1 cellular context compared by ENCODE assay signal in the genomic region with DNA sequence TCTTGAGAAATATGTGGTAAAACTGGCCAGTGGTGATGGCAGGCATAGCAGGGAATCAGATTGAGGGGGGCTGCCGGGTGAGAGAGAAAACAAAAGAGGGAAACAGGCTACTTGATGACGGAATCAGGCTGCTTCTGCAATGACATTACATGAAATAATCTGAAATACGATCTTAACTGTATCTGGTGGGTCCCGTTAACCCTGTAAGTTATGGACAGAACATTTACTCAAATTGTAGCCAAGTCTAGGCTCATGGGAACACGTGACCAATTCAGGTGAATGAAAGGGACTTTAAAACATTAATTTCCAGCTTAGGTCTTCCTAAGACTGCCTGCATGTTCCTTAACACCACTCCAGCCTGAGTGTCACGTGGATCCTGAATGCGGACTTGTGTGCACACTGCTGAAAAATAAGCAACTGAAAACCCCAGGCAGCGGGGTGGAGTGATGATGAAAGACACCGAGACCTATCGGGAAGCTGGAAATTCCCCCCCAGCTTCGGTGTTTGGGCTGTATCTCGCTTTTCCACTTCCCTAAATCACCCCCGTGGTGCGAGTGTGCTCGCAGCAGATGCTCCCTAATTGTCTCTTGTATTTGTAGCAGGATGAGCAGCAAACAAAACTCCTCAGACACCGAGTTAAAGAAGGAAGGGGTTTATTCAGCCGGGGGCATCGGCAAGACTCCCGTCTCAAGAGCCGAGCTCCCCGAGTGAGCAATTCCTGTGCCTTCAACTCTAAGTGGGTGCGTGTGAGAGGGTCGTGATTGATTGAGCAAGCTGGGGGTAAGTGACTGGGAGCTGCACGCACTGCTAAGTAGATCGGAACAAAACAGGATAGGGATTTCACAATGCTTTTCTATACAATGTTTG.
TF ChIP-seq lines count a peak whose summit lies in the region.

No MANE protein-coding gene starts in this region.

TF ChIP-seq in HepG2, 621 proteins besides CTCF, POLR2A, EP300 and RAD21 (continued from another document and continues in another):
- TF ChIP-seq, protein P1, sequence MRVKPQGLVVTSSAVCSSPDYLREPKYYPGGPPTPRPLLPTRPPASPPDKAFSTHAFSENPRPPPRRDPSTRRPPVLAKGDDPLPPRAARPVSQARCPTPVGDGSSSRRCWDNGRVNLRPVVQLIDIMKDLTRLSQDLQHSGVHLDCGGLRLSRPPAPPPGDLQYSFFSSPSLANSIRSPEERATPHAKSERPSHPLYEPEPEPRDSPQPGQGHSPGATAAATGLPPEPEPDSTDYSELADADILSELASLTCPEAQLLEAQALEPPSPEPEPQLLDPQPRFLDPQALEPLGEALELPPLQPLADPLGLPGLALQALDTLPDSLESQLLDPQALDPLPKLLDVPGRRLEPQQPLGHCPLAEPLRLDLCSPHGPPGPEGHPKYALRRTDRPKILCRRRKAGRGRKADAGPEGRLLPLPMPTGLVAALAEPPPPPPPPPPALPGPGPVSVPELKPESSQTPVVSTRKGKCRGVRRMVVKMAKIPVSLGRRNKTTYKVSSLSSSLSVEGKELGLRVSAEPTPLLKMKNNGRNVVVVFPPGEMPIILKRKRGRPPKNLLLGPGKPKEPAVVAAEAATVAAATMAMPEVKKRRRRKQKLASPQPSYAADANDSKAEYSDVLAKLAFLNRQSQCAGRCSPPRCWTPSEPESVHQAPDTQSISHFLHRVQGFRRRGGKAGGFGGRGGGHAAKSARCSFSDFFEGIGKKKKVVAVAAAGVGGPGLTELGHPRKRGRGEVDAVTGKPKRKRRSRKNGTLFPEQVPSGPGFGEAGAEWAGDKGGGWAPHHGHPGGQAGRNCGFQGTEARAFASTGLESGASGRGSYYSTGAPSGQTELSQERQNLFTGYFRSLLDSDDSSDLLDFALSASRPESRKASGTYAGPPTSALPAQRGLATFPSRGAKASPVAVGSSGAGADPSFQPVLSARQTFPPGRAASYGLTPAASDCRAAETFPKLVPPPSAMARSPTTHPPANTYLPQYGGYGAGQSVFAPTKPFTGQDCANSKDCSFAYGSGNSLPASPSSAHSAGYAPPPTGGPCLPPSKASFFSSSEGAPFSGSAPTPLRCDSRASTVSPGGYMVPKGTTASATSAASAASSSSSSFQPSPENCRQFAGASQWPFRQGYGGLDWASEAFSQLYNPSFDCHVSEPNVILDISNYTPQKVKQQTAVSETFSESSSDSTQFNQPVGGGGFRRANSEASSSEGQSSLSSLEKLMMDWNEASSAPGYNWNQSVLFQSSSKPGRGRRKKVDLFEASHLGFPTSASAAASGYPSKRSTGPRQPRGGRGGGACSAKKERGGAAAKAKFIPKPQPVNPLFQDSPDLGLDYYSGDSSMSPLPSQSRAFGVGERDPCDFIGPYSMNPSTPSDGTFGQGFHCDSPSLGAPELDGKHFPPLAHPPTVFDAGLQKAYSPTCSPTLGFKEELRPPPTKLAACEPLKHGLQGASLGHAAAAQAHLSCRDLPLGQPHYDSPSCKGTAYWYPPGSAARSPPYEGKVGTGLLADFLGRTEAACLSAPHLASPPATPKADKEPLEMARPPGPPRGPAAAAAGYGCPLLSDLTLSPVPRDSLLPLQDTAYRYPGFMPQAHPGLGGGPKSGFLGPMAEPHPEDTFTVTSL (CRISPR knock-in tag; IDR thresholded peaks at IDR 0.05; ENCODE audit: borderline replicate concordance): no peak
- TF ChIP-seq, protein P2, sequence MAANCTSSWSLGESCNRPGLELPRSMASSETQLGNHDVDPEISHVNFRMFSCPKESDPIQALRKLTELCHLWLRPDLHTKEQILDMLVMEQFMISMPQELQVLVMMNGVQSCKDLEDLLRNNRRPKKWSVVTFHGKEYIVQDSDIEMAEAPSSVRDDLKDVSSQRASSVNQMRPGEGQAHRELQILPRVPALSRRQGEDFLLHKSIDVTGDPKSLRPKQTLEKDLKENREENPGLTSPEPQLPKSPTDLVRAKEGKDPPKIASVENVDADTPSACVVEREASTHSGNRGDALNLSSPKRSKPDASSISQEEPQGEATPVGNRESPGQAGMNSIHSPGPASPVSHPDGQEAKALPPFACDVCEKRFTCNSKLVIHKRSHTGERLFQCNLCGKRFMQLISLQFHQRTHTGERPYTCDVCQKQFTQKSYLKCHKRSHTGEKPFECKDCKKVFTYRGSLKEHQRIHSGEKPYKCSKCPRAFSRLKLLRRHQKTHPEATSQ (CRISPR knock-in tag; IDR thresholded peaks at IDR 0.05; ENCODE audit: borderline replicate concordance): no peak
- TF ChIP-seq LCORL (IDR thresholded peaks at IDR 0.05) (no peak), LCORL (CRISPR knock-in tag; IDR thresholded peaks at IDR 0.05) (no peak), AGO1 (IDR thresholded peaks at IDR 0.05; ENCODE audit: low read depth, low read length, poor library complexity, severe bottlenecking) (no peak), AHR (CRISPR knock-in tag; IDR thresholded peaks at IDR 0.05) (no peak), HMGA1 (CRISPR knock-in tag; conservative IDR thresholded peaks at IDR 0.05) (no peak), ZNF792 (CRISPR knock-in tag; IDR thresholded peaks at IDR 0.05) (no peak), ZNF484 (CRISPR knock-in tag; IDR thresholded peaks at IDR 0.05; ENCODE audit: borderline replicate concordance, low read depth) (no peak), GABPB1 (CRISPR knock-in tag; IDR thresholded peaks at IDR 0.05) (no peak), ZNF335 (CRISPR knock-in tag; IDR thresholded peaks at IDR 0.05) (no peak), NR2F1 (CRISPR knock-in tag; IDR thresholded peaks at IDR 0.05) (no peak), HNRNPK (IDR thresholded peaks at IDR 0.05; ENCODE audit: low read depth, low read length, poor library complexity, severe bottlenecking) (no peak), ZNF816 (CRISPR knock-in tag; IDR thresholded peaks at IDR 0.05; ENCODE audit: borderline replicate concordance) (no peak), SPEN (CRISPR knock-in tag; IDR thresholded peaks at IDR 0.05; ENCODE audit: low read depth) (no peak), KDM1A (CRISPR knock-in tag; IDR thresholded peaks at IDR 0.05) (no peak), PCBP2 (optimal IDR thresholded peaks at IDR 0.05; ENCODE audit: low read depth, low read length, poor library complexity, severe bottlenecking) (no peak), ZNF547 (CRISPR knock-in tag; IDR thresholded peaks at IDR 0.05) (no peak), CCAR2 (optimal IDR thresholded peaks at IDR 0.05; ENCODE audit: low read depth, low read length) (no peak), ZNF256 (CRISPR knock-in tag; conservative IDR thresholded peaks at IDR 0.05) (no peak), ZNF383 (CRISPR knock-in tag; IDR thresholded peaks at IDR 0.05; ENCODE audit: borderline replicate concordance) (no peak)
- TF ChIP-seq, protein P3, sequence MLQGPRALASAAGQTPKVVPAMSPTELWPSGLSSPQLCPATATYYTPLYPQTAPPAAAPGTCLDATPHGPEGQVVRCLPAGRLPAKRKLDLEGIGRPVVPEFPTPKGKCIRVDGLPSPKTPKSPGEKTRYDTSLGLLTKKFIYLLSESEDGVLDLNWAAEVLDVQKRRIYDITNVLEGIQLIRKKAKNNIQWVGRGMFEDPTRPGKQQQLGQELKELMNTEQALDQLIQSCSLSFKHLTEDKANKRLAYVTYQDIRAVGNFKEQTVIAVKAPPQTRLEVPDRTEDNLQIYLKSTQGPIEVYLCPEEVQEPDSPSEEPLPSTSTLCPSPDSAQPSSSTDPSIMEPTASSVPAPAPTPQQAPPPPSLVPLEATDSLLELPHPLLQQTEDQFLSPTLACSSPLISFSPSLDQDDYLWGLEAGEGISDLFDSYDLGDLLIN (CRISPR knock-in tag; IDR thresholded peaks at IDR 0.05; ENCODE audit: borderline replicate concordance): no peak
- TF ChIP-seq, protein P4, sequence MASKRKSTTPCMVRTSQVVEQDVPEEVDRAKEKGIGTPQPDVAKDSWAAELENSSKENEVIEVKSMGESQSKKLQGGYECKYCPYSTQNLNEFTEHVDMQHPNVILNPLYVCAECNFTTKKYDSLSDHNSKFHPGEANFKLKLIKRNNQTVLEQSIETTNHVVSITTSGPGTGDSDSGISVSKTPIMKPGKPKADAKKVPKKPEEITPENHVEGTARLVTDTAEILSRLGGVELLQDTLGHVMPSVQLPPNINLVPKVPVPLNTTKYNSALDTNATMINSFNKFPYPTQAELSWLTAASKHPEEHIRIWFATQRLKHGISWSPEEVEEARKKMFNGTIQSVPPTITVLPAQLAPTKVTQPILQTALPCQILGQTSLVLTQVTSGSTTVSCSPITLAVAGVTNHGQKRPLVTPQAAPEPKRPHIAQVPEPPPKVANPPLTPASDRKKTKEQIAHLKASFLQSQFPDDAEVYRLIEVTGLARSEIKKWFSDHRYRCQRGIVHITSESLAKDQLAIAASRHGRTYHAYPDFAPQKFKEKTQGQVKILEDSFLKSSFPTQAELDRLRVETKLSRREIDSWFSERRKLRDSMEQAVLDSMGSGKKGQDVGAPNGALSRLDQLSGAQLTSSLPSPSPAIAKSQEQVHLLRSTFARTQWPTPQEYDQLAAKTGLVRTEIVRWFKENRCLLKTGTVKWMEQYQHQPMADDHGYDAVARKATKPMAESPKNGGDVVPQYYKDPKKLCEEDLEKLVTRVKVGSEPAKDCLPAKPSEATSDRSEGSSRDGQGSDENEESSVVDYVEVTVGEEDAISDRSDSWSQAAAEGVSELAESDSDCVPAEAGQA (IDR thresholded peaks at IDR 0.05; ENCODE audit: low read depth): no peak
- TF ChIP-seq, protein P4 (CRISPR knock-in tag; IDR thresholded peaks at IDR 0.05; ENCODE audit: borderline replicate concordance): no peak
- TF ChIP-seq, protein P5, sequence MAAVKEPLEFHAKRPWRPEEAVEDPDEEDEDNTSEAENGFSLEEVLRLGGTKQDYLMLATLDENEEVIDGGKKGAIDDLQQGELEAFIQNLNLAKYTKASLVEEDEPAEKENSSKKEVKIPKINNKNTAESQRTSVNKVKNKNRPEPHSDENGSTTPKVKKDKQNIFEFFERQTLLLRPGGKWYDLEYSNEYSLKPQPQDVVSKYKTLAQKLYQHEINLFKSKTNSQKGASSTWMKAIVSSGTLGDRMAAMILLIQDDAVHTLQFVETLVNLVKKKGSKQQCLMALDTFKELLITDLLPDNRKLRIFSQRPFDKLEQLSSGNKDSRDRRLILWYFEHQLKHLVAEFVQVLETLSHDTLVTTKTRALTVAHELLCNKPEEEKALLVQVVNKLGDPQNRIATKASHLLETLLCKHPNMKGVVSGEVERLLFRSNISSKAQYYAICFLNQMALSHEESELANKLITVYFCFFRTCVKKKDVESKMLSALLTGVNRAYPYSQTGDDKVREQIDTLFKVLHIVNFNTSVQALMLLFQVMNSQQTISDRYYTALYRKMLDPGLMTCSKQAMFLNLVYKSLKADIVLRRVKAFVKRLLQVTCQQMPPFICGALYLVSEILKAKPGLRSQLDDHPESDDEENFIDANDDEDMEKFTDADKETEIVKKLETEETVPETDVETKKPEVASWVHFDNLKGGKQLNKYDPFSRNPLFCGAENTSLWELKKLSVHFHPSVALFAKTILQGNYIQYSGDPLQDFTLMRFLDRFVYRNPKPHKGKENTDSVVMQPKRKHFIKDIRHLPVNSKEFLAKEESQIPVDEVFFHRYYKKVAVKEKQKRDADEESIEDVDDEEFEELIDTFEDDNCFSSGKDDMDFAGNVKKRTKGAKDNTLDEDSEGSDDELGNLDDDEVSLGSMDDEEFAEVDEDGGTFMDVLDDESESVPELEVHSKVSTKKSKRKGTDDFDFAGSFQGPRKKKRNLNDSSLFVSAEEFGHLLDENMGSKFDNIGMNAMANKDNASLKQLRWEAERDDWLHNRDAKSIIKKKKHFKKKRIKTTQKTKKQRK (IDR thresholded peaks at IDR 0.05; ENCODE audit: low read length): no peak
- TF ChIP-seq, protein P6, sequence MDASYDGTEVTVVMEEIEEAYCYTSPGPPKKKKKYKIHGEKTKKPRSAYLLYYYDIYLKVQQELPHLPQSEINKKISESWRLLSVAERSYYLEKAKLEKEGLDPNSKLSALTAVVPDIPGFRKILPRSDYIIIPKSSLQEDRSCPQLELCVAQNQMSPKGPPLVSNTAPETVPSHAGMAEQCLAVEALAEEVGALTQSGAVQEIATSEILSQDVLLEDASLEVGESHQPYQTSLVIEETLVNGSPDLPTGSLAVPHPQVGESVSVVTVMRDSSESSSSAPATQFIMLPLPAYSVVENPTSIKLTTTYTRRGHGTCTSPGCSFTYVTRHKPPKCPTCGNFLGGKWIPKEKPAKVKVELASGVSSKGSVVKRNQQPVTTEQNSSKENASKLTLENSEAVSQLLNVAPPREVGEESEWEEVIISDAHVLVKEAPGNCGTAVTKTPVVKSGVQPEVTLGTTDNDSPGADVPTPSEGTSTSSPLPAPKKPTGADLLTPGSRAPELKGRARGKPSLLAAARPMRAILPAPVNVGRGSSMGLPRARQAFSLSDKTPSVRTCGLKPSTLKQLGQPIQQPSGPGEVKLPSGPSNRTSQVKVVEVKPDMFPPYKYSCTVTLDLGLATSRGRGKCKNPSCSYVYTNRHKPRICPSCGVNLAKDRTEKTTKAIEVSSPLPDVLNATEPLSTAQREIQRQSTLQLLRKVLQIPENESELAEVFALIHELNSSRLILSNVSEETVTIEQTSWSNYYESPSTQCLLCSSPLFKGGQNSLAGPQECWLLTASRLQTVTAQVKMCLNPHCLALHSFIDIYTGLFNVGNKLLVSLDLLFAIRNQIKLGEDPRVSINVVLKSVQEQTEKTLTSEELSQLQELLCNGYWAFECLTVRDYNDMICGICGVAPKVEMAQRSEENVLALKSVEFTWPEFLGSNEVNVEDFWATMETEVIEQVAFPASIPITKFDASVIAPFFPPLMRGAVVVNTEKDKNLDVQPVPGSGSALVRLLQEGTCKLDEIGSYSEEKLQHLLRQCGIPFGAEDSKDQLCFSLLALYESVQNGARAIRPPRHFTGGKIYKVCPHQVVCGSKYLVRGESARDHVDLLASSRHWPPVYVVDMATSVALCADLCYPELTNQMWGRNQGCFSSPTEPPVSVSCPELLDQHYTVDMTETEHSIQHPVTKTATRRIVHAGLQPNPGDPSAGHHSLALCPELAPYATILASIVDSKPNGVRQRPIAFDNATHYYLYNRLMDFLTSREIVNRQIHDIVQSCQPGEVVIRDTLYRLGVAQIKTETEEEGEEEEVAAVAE (CRISPR knock-in tag; IDR thresholded peaks at IDR 0.05; ENCODE audit: borderline replicate concordance): 0 out of 2 replicates have a peak, but pooled peaks have one; percentile 6
